1 cellular context compared by ENCODE assay signal in the genomic region with DNA sequence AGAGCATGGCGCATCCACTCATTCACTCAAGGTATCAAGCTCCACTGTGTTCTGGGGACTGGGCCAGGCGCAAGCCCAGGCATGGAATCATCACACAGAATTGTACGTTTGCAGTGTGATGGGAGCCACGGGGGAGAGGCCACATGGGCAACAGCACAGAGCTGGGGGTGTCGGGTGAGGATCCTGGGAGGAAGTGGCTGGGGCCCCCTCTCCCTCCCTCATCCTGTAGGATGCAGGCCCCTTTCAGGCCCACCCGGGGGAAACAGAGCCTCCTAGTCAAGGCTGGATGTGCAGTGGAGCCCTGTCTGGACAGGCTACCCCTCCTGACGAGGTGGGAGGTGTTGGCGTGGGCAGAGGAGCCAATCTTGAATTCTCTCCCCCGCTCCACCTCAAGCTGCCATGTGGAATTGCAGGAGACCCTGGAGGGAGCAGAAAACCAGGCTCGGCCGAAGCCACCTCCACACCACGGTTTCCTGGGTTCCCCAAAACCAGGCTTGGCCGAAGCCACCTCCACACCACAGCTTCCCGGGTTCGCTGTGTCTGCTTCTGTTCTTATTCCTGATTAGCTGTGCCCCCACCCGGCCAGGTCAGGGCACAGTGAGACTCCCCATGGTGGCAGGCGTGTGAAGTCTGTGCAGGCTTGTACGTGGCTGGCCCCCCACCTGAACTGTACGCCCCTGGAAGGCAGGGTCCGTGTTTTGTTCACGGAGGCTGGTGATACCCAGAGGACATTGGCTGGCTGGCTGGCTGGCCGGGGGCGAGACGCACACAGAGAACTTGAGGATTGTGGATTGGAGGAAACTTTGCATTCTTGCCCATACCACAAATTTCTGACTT.
TF ChIP-seq lines count a peak whose summit lies in the region.

No MANE protein-coding gene starts in this region.

TF ChIP-seq in GM23338, 12 proteins besides CTCF, POLR2A, EP300 and RAD21:
- TF ChIP-seq JUNB (IDR thresholded peaks at IDR 0.05; ENCODE audit: unreplicated experiment) (no peak), EZH2phosphoT487 (IDR thresholded peaks at IDR 0.05; ENCODE audit: unreplicated experiment) (no peak), EZH2 (IDR thresholded peaks at IDR 0.05; ENCODE audit: low read depth, unreplicated experiment) (no peak), CREB1 (CRISPR knock-in tag; IDR thresholded peaks at IDR 0.05; ENCODE audit: low read depth) (no peak), ZNF331 (CRISPR knock-in tag; IDR thresholded peaks at IDR 0.05; ENCODE audit: low read depth) (no peak), POLR2AphosphoS5 (IDR thresholded peaks at IDR 0.05; ENCODE audit: low read depth) (no peak)
- TF ChIP-seq, protein P1, sequence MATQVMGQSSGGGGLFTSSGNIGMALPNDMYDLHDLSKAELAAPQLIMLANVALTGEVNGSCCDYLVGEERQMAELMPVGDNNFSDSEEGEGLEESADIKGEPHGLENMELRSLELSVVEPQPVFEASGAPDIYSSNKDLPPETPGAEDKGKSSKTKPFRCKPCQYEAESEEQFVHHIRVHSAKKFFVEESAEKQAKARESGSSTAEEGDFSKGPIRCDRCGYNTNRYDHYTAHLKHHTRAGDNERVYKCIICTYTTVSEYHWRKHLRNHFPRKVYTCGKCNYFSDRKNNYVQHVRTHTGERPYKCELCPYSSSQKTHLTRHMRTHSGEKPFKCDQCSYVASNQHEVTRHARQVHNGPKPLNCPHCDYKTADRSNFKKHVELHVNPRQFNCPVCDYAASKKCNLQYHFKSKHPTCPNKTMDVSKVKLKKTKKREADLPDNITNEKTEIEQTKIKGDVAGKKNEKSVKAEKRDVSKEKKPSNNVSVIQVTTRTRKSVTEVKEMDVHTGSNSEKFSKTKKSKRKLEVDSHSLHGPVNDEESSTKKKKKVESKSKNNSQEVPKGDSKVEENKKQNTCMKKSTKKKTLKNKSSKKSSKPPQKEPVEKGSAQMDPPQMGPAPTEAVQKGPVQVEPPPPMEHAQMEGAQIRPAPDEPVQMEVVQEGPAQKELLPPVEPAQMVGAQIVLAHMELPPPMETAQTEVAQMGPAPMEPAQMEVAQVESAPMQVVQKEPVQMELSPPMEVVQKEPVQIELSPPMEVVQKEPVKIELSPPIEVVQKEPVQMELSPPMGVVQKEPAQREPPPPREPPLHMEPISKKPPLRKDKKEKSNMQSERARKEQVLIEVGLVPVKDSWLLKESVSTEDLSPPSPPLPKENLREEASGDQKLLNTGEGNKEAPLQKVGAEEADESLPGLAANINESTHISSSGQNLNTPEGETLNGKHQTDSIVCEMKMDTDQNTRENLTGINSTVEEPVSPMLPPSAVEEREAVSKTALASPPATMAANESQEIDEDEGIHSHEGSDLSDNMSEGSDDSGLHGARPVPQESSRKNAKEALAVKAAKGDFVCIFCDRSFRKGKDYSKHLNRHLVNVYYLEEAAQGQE (IDR thresholded peaks at IDR 0.05; ENCODE audit: unreplicated experiment): no peak
- TF ChIP-seq, protein P2, sequence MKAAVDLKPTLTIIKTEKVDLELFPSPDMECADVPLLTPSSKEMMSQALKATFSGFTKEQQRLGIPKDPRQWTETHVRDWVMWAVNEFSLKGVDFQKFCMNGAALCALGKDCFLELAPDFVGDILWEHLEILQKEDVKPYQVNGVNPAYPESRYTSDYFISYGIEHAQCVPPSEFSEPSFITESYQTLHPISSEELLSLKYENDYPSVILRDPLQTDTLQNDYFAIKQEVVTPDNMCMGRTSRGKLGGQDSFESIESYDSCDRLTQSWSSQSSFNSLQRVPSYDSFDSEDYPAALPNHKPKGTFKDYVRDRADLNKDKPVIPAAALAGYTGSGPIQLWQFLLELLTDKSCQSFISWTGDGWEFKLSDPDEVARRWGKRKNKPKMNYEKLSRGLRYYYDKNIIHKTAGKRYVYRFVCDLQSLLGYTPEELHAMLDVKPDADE (IDR thresholded peaks at IDR 0.05): no peak
